ENCODE assay signal across 8 cellular contexts in genomic region chr4:173318648-173319211, GRCh38. TPM values are rescaled to one million over a fixed set of nuclear protein-coding genes. Genes with fewer than 3 reads are reported as not detected.
DNase-seq lines count a peak whose midpoint lies in the region; ATAC-seq and TF ChIP-seq lines count a peak whose summit lies in the region.

No MANE protein-coding gene starts in this region.

- ATAC-seq in GM21390 (IDR thresholded peaks at IDR 0.05; ENCODE audit: unreplicated experiment), result peak; percentile 45
- no peak for ATAC-seq in GM21576 (IDR thresholded peaks at IDR 0.05; ENCODE audit: unreplicated experiment)

- DNase-seq in CD1c-positive myeloid dendritic cell (ENCODE audit: extremely low spot score), result peak; percentile 69
- peak; percentile 9 for DNase-seq in NCI-H2227 (lab: John Stamatoyannopoulos, UW; ENCODE audit: unreplicated experiment)
- peak; percentile 46 to 59 for DNase-seq in dermis microvascular lymphatic vessel endothelial cell (ENCODE audit: low read depth in 2 of 2)
- peak; percentile 61 for DNase-seq in myocyte (ENCODE audit: low read depth)
- no peak for DNase-seq in COLO668 (lab: John Stamatoyannopoulos, UW; ENCODE audit: unreplicated experiment)
- DNase-seq in thyroid gland, result no peak

- 35 to 41% methylated on average over 3 of the region's 3 CpGs for WGBS in thyroid gland, 2 donors

- no peaks in the 10 kb centered on the region for H3K27me3 ChIP-seq in thyroid gland

- no peak overlapping the region for H3K4me3 ChIP-seq in thyroid gland (replicated peaks in 1 of 3)

- no peak overlapping the region for H3K27ac ChIP-seq in thyroid gland

- intact Hi-C loops in thyroid gland (cut with DNase I), result loop anchor here (10.0 kb wide), 1 partner anchor 176 kb away; no protein-coding TSS in a partner anchor

- TF ChIP-seq CTCF in thyroid gland (IDR thresholded peaks at IDR 0.05), result peak in 3 of 6 experiments; percentile 28 to 53 (median 52)

- H3K36me3 ChIP-seq in thyroid gland, result no peaks in the 10 kb centered on the region

- H3K9me3 ChIP-seq in thyroid gland, result no peaks in the 10 kb centered on the region

- H3K4me1 ChIP-seq in thyroid gland, result no peaks in the 10 kb centered on the region

- no peak for TF ChIP-seq POLR2A in thyroid gland (IDR thresholded peaks at IDR 0.05)

RNA-seq across cellular contexts. Expression of gene HMGB2, which starts 15.4 kb away (rescaled TPM):
- total RNA-seq in dermis microvascular lymphatic vessel endothelial cell (46.3 and 101 TPM in 2 replicates), myocyte (30.9 and 56.1 TPM in 2 replicates), thyroid gland (10 to 100 TPM; 13.3 to 47.8 (median 30.7) TPM)
- 21.6 TPM for polyA plus RNA-seq in myocyte (2012)

RNA-seq across cellular contexts. Expression of gene SAP30, which starts 52.0 kb away (rescaled TPM):
- total RNA-seq in dermis microvascular lymphatic vessel endothelial cell (12.8 and 20.9 TPM in 2 replicates), myocyte (27.3 and 70.7 TPM in 2 replicates), thyroid gland (10 to 100 TPM; 22.2 to 47.9 (median 29.8) TPM)
- polyA plus RNA-seq in myocyte (2012), result 20.2 TPM

Comparison
In these comparisons a context has a peak if more than half of its experiments do, and no peak if none do; other contexts are left out.
1. DNase-seq: peak in CD1c-positive myeloid dendritic cell (single experiment), NCI-H2227 (single experiment), dermis microvascular lymphatic vessel endothelial cell (2 of 2) and myocyte (single experiment); none in COLO668 (single experiment) and thyroid gland (0 of 2).